24 cellular contexts compared by ENCODE assay signal in genomic region chr13:22047785-22048104, GRCh38.
DNase-seq lines count a peak whose midpoint lies in the region; ATAC-seq and TF ChIP-seq lines count a peak whose summit lies in the region.
"Had no signal": no experiment of that assay in that cellular context is flagged by ENCODE, and none has a peak within 500 bp of the region (broad histone marks: within the 10 kb centered on the region; RNA-seq: fewer than 3 reads in every experiment).

No MANE protein-coding gene starts in this region.

- ATAC-seq in activated naive CD8-positive, alpha-beta T cell treated with anti-CD3 and anti-CD28 coated beads, Interleukin-2, amount 50 U/mL, for 24 hours = peak; percentile 15
- no peak for ATAC-seq in HG03442 (IDR thresholded peaks at IDR 0.05; ENCODE audit: unreplicated experiment)
- ATAC-seq: GM12878 had no signal

- peaks cover 5% of the 10 kb centered on the region for H3K36me3 Mint-ChIP-seq in activated naive CD8-positive, alpha-beta T cell treated with anti-CD3 and anti-CD28 coated beads, Interleukin-2, amount 50 U/mL, for 24 hours (ENCODE audit: low read depth)
- H3K36me3 Mint-ChIP-seq in activated naive CD8-positive, alpha-beta T cell treated with anti-CD3 and anti-CD28 coated beads for 36 hours = peaks cover 14% of the 10 kb centered on the region
- peaks cover 17% of the 10 kb centered on the region for H3K36me3 Mint-ChIP-seq in nephron progenitor cell (ENCODE audit: low read depth)
- H3K36me3 Mint-ChIP-seq in activated T-helper 1 cell treated with anti-CD3 and anti-CD28 coated beads, Interleukin-12 subunit alpha, Interleukin-12 subunit beta, Interleukin-2, Interleukin-4 antibody, amounts not matched to agents 30 ng/mL and 10 ng/mL and 1 ng/mL, durations not matched to agents 14 hours and 24 hours and 36 hours (ENCODE audit: low read depth) = peaks cover 7% of the 10 kb centered on the region
- H3K36me3 Mint-ChIP-seq: CD14-positive monocyte; CD4-positive, CD25-positive, alpha-beta regulatory T cell had no signal

- intact Hi-C loops in activated T-helper 1 cell treated with anti-CD3 and anti-CD28 coated beads, Interleukin-12 subunit alpha, Interleukin-12 subunit beta, Interleukin-2, Interleukin-4 antibody, amounts not matched to agents 30 ng/mL and 10 ng/mL and 1 ng/mL, durations not matched to agents 14 hours and 24 hours and 36 hours (cut with micrococcal nuclease) = no loop called here

- H3K9me3 Mint-ChIP-seq in activated naive CD8-positive, alpha-beta T cell treated with anti-CD3 and anti-CD28 coated beads, Interleukin-2, amount 50 U/mL, for 24 hours = no peaks in the 10 kb centered on the region
- no peaks in the 10 kb centered on the region for H3K9me3 Mint-ChIP-seq in activated naive CD8-positive, alpha-beta T cell treated with anti-CD3 and anti-CD28 coated beads for 36 hours
- peaks cover 14% of the 10 kb centered on the region for H3K9me3 Mint-ChIP-seq in nephron progenitor cell
- H3K9me3 Mint-ChIP-seq in activated T-helper 1 cell treated with anti-CD3 and anti-CD28 coated beads, Interleukin-12 subunit alpha, Interleukin-12 subunit beta, Interleukin-2, Interleukin-4 antibody, amounts not matched to agents 30 ng/mL and 10 ng/mL and 1 ng/mL, durations not matched to agents 14 hours and 24 hours and 36 hours = peaks cover 20% of the 10 kb centered on the region

- H3K4me3 Mint-ChIP-seq in activated naive CD8-positive, alpha-beta T cell treated with anti-CD3 and anti-CD28 coated beads, Interleukin-2, amount 50 U/mL, for 24 hours = no peak overlapping the region
- no peak overlapping the region for H3K4me3 Mint-ChIP-seq in activated naive CD8-positive, alpha-beta T cell treated with anti-CD3 and anti-CD28 coated beads for 36 hours
- H3K4me3 Mint-ChIP-seq in nephron progenitor cell = no peak overlapping the region
- H3K4me3 Mint-ChIP-seq in activated T-helper 1 cell treated with anti-CD3 and anti-CD28 coated beads, Interleukin-12 subunit alpha, Interleukin-12 subunit beta, Interleukin-2, Interleukin-4 antibody, amounts not matched to agents 30 ng/mL and 10 ng/mL and 1 ng/mL, durations not matched to agents 14 hours and 24 hours and 36 hours = no peak overlapping the region
- H3K4me3 Mint-ChIP-seq: CD14-positive monocyte; CD4-positive, CD25-positive, alpha-beta regulatory T cell; CD8-positive, alpha-beta memory T cell had no signal

- no peak overlapping the region for H3K27ac Mint-ChIP-seq in activated naive CD8-positive, alpha-beta T cell treated with anti-CD3 and anti-CD28 coated beads, Interleukin-2, amount 50 U/mL, for 24 hours
- H3K27ac Mint-ChIP-seq in activated naive CD8-positive, alpha-beta T cell treated with anti-CD3 and anti-CD28 coated beads for 36 hours = no peak overlapping the region
- H3K27ac Mint-ChIP-seq in nephron progenitor cell = peak overlapping the region; percentile 64
- H3K27ac Mint-ChIP-seq in activated T-helper 1 cell treated with anti-CD3 and anti-CD28 coated beads, Interleukin-12 subunit alpha, Interleukin-12 subunit beta, Interleukin-2, Interleukin-4 antibody, amounts not matched to agents 30 ng/mL and 10 ng/mL and 1 ng/mL, durations not matched to agents 14 hours and 24 hours and 36 hours = no peak overlapping the region
- H3K27ac Mint-ChIP-seq: CD14-positive monocyte had no signal

- peak overlapping the region; percentile 40 for H3K27ac ChIP-seq in epithelial cell of prostate
- H3K27ac ChIP-seq: BLaER1 had no signal

- no peaks in the 10 kb centered on the region for H3K27me3 Mint-ChIP-seq in activated naive CD8-positive, alpha-beta T cell treated with anti-CD3 and anti-CD28 coated beads, Interleukin-2, amount 50 U/mL, for 24 hours
- H3K27me3 Mint-ChIP-seq in activated naive CD8-positive, alpha-beta T cell treated with anti-CD3 and anti-CD28 coated beads for 36 hours = no peaks in the 10 kb centered on the region
- peaks cover 4% of the 10 kb centered on the region for H3K27me3 Mint-ChIP-seq in nephron progenitor cell (ENCODE audit: low read depth, poor library complexity)
- H3K27me3 Mint-ChIP-seq in activated T-helper 1 cell treated with anti-CD3 and anti-CD28 coated beads, Interleukin-12 subunit alpha, Interleukin-12 subunit beta, Interleukin-2, Interleukin-4 antibody, amounts not matched to agents 30 ng/mL and 10 ng/mL and 1 ng/mL, durations not matched to agents 14 hours and 24 hours and 36 hours (ENCODE audit: insufficient read depth) = no peaks in the 10 kb centered on the region

- no peak for DNase-seq in activated naive CD8-positive, alpha-beta T cell treated with anti-CD3 and anti-CD28 coated beads, Interleukin-2, amount 50 U/mL, for 24 hours
- DNase-seq in activated naive CD8-positive, alpha-beta T cell treated with anti-CD3 and anti-CD28 coated beads for 36 hours = no peak
- DNase-seq in epithelial cell of prostate (ENCODE audit: low read depth, low spot score) (peak; percentile 0), nephron progenitor cell (no peak), glomerular visceral epithelial cell (ENCODE audit: extremely low spot score) (no peak)
- DNase-seq in activated T-helper 1 cell treated with anti-CD3 and anti-CD28 coated beads, Interleukin-12 subunit alpha, Interleukin-12 subunit beta, Interleukin-2, Interleukin-4 antibody, amounts not matched to agents 30 ng/mL and 10 ng/mL and 1 ng/mL, durations not matched to agents 14 hours and 24 hours and 36 hours (ENCODE audit: low spot score) = no peak
- DNase-seq: 8988T; ACHN; BE2C; C1 segment of cervical spinal cord; CD4-positive, alpha-beta memory T cell; CD4-positive, CD25-positive, alpha-beta regulatory T cell; CD8-positive, alpha-beta memory T cell; COR-L47; DMS 273 treated with DMSO at 0.1 percent for 48 hours; DMS153; DMS79; DND-41; EL; GDM1 had no signal

- TF ChIP-seq CTCF in nephron progenitor cell (IDR thresholded peaks at IDR 0.05) = no peak

- peaks cover 47% of the 10 kb centered on the region for H3K4me1 Mint-ChIP-seq in activated naive CD8-positive, alpha-beta T cell treated with anti-CD3 and anti-CD28 coated beads, Interleukin-2, amount 50 U/mL, for 24 hours
- H3K4me1 Mint-ChIP-seq in activated naive CD8-positive, alpha-beta T cell treated with anti-CD3 and anti-CD28 coated beads for 36 hours = peaks cover 31% of the 10 kb centered on the region
- peaks cover 63% of the 10 kb centered on the region for H3K4me1 Mint-ChIP-seq in nephron progenitor cell
- peaks cover 25% of the 10 kb centered on the region for H3K4me1 Mint-ChIP-seq in activated T-helper 1 cell treated with anti-CD3 and anti-CD28 coated beads, Interleukin-12 subunit alpha, Interleukin-12 subunit beta, Interleukin-2, Interleukin-4 antibody, amounts not matched to agents 30 ng/mL and 10 ng/mL and 1 ng/mL, durations not matched to agents 14 hours and 24 hours and 36 hours (ENCODE audit: low read depth)
- H3K4me1 Mint-ChIP-seq: CD14-positive monocyte had no signal
